ENCODE assay signal across 14 cellular contexts in the genomic region with DNA sequence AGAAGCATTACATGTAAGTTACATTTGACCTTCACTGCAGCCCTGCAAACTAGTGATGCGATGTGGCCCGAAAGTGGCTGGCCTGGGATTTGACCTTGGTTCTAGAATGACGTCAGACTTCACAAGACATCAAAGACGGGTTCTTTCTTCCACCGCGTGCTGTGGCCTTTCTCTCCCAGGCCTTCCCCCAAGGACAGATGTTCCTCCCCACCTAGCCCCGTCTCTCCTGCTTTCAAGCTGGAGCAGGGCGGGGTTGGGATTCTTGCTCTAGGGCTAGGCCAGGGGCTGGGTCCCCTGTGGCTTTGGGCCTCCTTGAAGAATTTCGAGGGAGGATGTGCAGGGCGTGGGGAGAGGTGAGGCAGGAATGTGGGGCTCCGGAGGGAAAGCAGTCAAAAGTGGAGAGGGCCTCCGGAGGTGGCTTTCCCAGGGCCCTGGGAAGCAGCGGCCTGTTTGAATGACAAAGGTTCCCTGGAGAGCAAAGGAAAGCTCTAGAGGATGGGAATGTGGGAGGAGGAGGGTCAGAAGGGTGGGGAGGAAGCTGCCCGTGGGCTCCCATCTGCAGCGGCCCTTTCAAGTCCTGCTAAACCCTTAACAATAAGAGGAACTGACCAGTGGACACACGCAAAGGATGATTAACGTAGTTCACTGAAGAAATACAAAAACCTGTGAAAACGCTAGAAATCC. TPM values are rescaled to one million over a fixed set of nuclear protein-coding genes. Genes with fewer than 3 reads are reported as not detected.
DNase-seq lines count a peak whose midpoint lies in the region; ATAC-seq and TF ChIP-seq lines count a peak whose summit lies in the region.
"Had no signal": no experiment of that assay in that cellular context is flagged by ENCODE, and none has a peak within 500 bp of the region (broad histone marks: within the 10 kb centered on the region; RNA-seq: fewer than 3 reads in every experiment).

No MANE protein-coding gene starts in this region.

- TF ChIP-seq POLR2A in adrenal gland (IDR thresholded peaks at IDR 0.05): no peak

- no peak overlapping the region for H2AFZ ChIP-seq in H9 (ENCODE audit: low read length)

- peak overlapping the region; percentile 98 for H3K14ac ChIP-seq in H9 (ENCODE audit: insufficient read depth, low read length)

- no peak overlapping the region for H3K23ac ChIP-seq in H9 (ENCODE audit: insufficient read length, low read depth, low read length)

- peak overlapping the region; percentile 27 for H3K4me2 ChIP-seq in H9 (ENCODE audit: insufficient read depth, insufficient read length, low read length)

- peak overlapping the region; percentile 93 for H2BK5ac ChIP-seq in H9 (ENCODE audit: insufficient read length, low read length)

- H3K27me3 ChIP-seq in H9 (ENCODE audit: insufficient read depth, low read length) (no peaks in the 10 kb centered on the region), adrenal gland (no peaks in the 10 kb centered on the region)

- no peak overlapping the region for H2BK15ac ChIP-seq in H9 (ENCODE audit: low read depth, low read length)

- no peaks in the 10 kb centered on the region for H3K79me1 ChIP-seq in H9 (ENCODE audit: insufficient read depth, low read depth, low read length, poor library complexity, severe bottlenecking)

- peak overlapping the region; percentile 99 for H3K27ac ChIP-seq in H9 (ENCODE audit: insufficient read length, low read depth, low read length)
- H3K27ac ChIP-seq in adrenal gland: no peak overlapping the region

- H2AK5ac ChIP-seq in H9 (ENCODE audit: insufficient read length, low read length): peak overlapping the region; percentile 75

- H3K4me1 Mint-ChIP-seq in H9 (peaks cover 58 to 59% of the 10 kb centered on the region in 2 experiments), chondrocyte (ENCODE audit: low read depth) (peaks cover 13% of the 10 kb centered on the region)

- peaks cover 6% of the 10 kb centered on the region for H3K23me2 ChIP-seq in H9 (ENCODE audit: insufficient read length, low read depth, low read length, poor library complexity, severe bottlenecking)

- no peaks in the 10 kb centered on the region; the same call in 1 of the 2 replicates for H3K27me3 Mint-ChIP-seq in H9 (ENCODE audit: low read depth)
- peaks cover 10% of the 10 kb centered on the region for H3K27me3 Mint-ChIP-seq in chondrocyte (ENCODE audit: low read depth)

- peak overlapping the region; percentile 71 for H3K9ac ChIP-seq in H9 (ENCODE audit: extremely low read depth, insufficient read length, low read length)

- intact Hi-C loops in adrenal gland (cut with DNase I): no loop called here

- no peak overlapping the region for H4K8ac ChIP-seq in H9 (replicated peaks; ENCODE audit: insufficient read length, low read depth, low read length)

- H3K36me3 Mint-ChIP-seq in H9 (ENCODE audit: insufficient read depth in 1 of 3, low read depth in 3 of 3) (peaks cover 0 to 1% (median 0%) of the 10 kb centered on the region in 3 experiments; a peak in 1 of 7 replicates), chondrocyte (ENCODE audit: low read depth) (no peaks in the 10 kb centered on the region)

- H3K56ac ChIP-seq in H9 (ENCODE audit: insufficient read length, low read depth, low read length): no peak overlapping the region

- no peak for ATAC-seq in HG02642 (IDR thresholded peaks at IDR 0.05; ENCODE audit: poor library complexity, unreplicated experiment)

- no peak overlapping the region for H3T11ph ChIP-seq in H9 (ENCODE audit: low read length)

- H3K9me3 ChIP-seq in H9 (ENCODE audit: control insufficient read depth, low read depth, low read length) (no peaks in the 10 kb centered on the region), adrenal gland (replicated peaks in 1 of 3) (no peaks in the 10 kb centered on the region)

- H3K4me1 ChIP-seq in H9 (ENCODE audit: insufficient read depth, low read length): peaks cover 10% of the 10 kb centered on the region; the same call in 1 of the 2 replicates
- H3K4me1 ChIP-seq in adrenal gland (replicated peaks in 1 of 2): no peaks in the 10 kb centered on the region

- H2BK120ac ChIP-seq in H9 (ENCODE audit: low read depth, low read length, poor library complexity, severe bottlenecking): peak overlapping the region; percentile 97

- no peaks in the 10 kb centered on the region for H3K36me3 ChIP-seq in adrenal gland (replicated peaks in 1 of 2)

- no CpG with 5 or more reads among the region's 18 CpGs for WGBS in H9 (ENCODE audit: extremely low coverage, insufficient read length, low lambda C conversion rate)
- WGBS in adrenal gland, 4 donors: 48 to 60% (median 53%) methylated on average over 18 of the region's 18 CpGs

- H2BK12ac ChIP-seq in H9 (ENCODE audit: insufficient read length, low read depth, low read length): peak overlapping the region; percentile 99

- no peak overlapping the region for H3K4me3 ChIP-seq in adrenal gland
- H3K4me3 ChIP-seq: lung had no signal

- H4K5ac ChIP-seq in H9 (ENCODE audit: insufficient read length, low read depth, low read length): peak overlapping the region; percentile 98

- H2BK20ac ChIP-seq in H9 (ENCODE audit: low read depth, low read length, poor library complexity, severe bottlenecking): no peak overlapping the region

- no peaks in the 10 kb centered on the region for H4K20me1 ChIP-seq in H9 (ENCODE audit: control insufficient read depth, insufficient read depth, insufficient read length)

- no peaks in the 10 kb centered on the region for H3K9me3 Mint-ChIP-seq in H9
- no peaks in the 10 kb centered on the region for H3K9me3 Mint-ChIP-seq in chondrocyte (ENCODE audit: low read depth)
- H3K9me3 Mint-ChIP-seq: HFFc6 had no signal

- H3K18ac ChIP-seq in H9 (ENCODE audit: insufficient read length, low read depth, low read length): peak overlapping the region; percentile 98

- H3K4ac ChIP-seq in H9 (ENCODE audit: low read depth, low read length): peak overlapping the region; percentile 99; the same call in 1 of the 2 replicates

- peak overlapping the region; percentile 99 for H4K91ac ChIP-seq in H9 (ENCODE audit: insufficient read length, low read depth, low read length)

- TF ChIP-seq CTCF in H9 (conservative IDR thresholded peaks at IDR 0.05): no peak
- no peak for TF ChIP-seq CTCF in adrenal gland (IDR thresholded peaks at IDR 0.05)
- TF ChIP-seq CTCF in chondrocyte (IDR thresholded peaks at IDR 0.05): no peak

- H3K4me3 Mint-ChIP-seq in H9 (peak overlapping the region; percentile 57 to 73), chondrocyte (ENCODE audit: unreplicated experiment) (no peak overlapping the region)
- H3K4me3 Mint-ChIP-seq: HFFc6 had no signal

- DNase-seq in H9: peak; percentile 100
- peak; percentile 21 to 60 (median 41) for DNase-seq in adrenal gland
- peak; percentile 97 for DNase-seq in iPS DF 4.7 (ENCODE audit: extremely low read depth, low spot score)
- peak; percentile 88 for DNase-seq in retina
- no peak for DNase-seq in effector CD4-positive, alpha-beta T cell
- no peak for DNase-seq in chondrocyte (ENCODE audit: low spot score)
- no peak for DNase-seq in NCI-H526 treated with DMSO at 0.1 percent for 48 hours (lab: John Stamatoyannopoulos, UW)
- DNase-seq: activated gamma-delta T cell treated with Interleukin-2 at 50 U/mL for 16 hours, DMS 273 treated with DMSO at 0.1 percent for 48 hours, head of caudate nucleus, HFFc6, nucleus accumbens had no signal

- H3K79me2 ChIP-seq in H9 (ENCODE audit: insufficient read depth, low read length): no peaks in the 10 kb centered on the region

- H3K27ac Mint-ChIP-seq in H9 (peak overlapping the region; percentile 99 to 100 (median 100)), chondrocyte (ENCODE audit: unreplicated experiment) (no peak overlapping the region)
- H3K27ac Mint-ChIP-seq: HFFc6 had no signal

RNA-seq across cellular contexts. Expression of a gene that starts 49.9 kb away (rescaled TPM):
- total RNA-seq in H9 (2021) (186 and 187 TPM in 2 replicates), adrenal gland (100 to 1,000 TPM in 1 of 8 donors, 10 to 100 TPM in 7; 15.4 to 123 (median 27.1) TPM), chondrocyte (141 to 192 TPM (median 190 TPM) in 3 replicates)
- polyA plus RNA-seq in adrenal gland: 10 to 100 TPM in 1 of 3 donors, 1 to 10 TPM in 2; 4.6 to 12.3 (median 9.3) TPM

Comparison
In these comparisons a context has a peak if more than half of its experiments do, and no peak if none do; other contexts are left out.
1. DNase-seq: peak in H9 (single experiment), adrenal gland (7 of 7), iPS DF 4.7 (single experiment) and retina (single experiment); none in effector CD4-positive, alpha-beta T cell (single experiment), chondrocyte (single experiment) and NCI-H526 treated with DMSO at 0.1 percent for 48 hours (single experiment).